In the genomic region with DNA sequence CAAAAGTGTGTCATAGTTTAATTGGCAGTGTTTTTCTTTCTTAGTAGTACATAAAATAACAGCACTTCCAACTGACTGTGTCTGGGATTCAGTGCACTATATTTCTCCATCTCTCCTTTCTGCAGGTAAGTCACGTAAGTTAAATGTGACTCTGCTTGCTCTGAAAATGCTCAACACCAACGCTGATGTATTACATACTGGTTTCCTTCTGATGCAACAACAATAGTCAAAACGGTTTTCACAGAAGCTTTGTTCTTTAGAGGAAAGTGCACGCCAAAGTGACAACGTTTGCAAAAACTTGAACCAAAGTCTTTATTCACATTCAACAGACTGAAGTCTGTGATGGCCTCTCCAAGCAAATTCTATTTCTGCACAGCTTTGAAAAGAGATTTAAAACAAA, we compare ENCODE assay signal across 13 cellular contexts.
DNase-seq lines count a peak whose midpoint lies in the region; ATAC-seq lines count a peak whose summit lies in the region.
"Had no signal": no experiment of that assay in that cellular context is flagged by ENCODE, and none has a peak within 500 bp of the region (broad histone marks: within the 10 kb centered on the region; RNA-seq: fewer than 3 reads in every experiment).

No MANE protein-coding gene starts in this region.

- DNase-seq in activated naive CD4-positive, alpha-beta T cell (lab: John Stamatoyannopoulos, UW), result no peak
- no peak for DNase-seq in T-helper 2 cell treated with Interferon-gamma antibody and Interleukin-4, amounts not matched to agents 5 μg/mL and 100 μg/mL, for 36 hours (ENCODE audit: low spot score)
- no peak for DNase-seq in RPMI8226
- DNase-seq: ACHN, BE2C, C1 segment of cervical spinal cord, Caco-2, GM23248 had no signal

- peaks cover 96% of the 10 kb centered on the region for H3K4me1 Mint-ChIP-seq in activated naive CD4-positive, alpha-beta T cell treated with anti-CD3 and anti-CD28 coated beads, Interleukin-2, amount 50 U/mL, for 24 hours
- peaks cover 71% of the 10 kb centered on the region for H3K4me1 Mint-ChIP-seq in T-helper 2 cell treated with Interferon-gamma antibody and Interleukin-4, amounts not matched to agents 5 μg/mL and 100 μg/mL, for 36 hours (ENCODE audit: low read depth)

- no peak for ATAC-seq in GM18511 (IDR thresholded peaks at IDR 0.05; ENCODE audit: unreplicated experiment)

- H3K36me3 Mint-ChIP-seq in activated naive CD4-positive, alpha-beta T cell treated with anti-CD3 and anti-CD28 coated beads, Interleukin-2, amount 50 U/mL, for 24 hours, result peaks cover 21% of the 10 kb centered on the region
- peaks cover 31% of the 10 kb centered on the region for H3K36me3 Mint-ChIP-seq in T-helper 2 cell treated with Interferon-gamma antibody and Interleukin-4, amounts not matched to agents 5 μg/mL and 100 μg/mL, for 36 hours (ENCODE audit: low read depth)

- no peaks in the 10 kb centered on the region for H3K27me3 Mint-ChIP-seq in activated naive CD4-positive, alpha-beta T cell treated with anti-CD3 and anti-CD28 coated beads, Interleukin-2, amount 50 U/mL, for 24 hours
- no peaks in the 10 kb centered on the region for H3K27me3 Mint-ChIP-seq in T-helper 2 cell treated with Interferon-gamma antibody and Interleukin-4, amounts not matched to agents 5 μg/mL and 100 μg/mL, for 36 hours (ENCODE audit: low read depth)

- no peaks in the 10 kb centered on the region for H3K36me3 ChIP-seq in KOPT-K1 (ENCODE audit: insufficient read depth, low read length)
- H3K36me3 ChIP-seq: BE2C, HAP-1 had no signal

- H3K9me3 ChIP-seq in KOPT-K1 (ENCODE audit: insufficient read depth, low read length, poor library complexity, severe bottlenecking), result peaks cover 5% of the 10 kb centered on the region
- H3K9me3 ChIP-seq: BE2C, Caco-2, HAP-1 had no signal

- H3K4me3 Mint-ChIP-seq in activated naive CD4-positive, alpha-beta T cell treated with anti-CD3 and anti-CD28 coated beads, Interleukin-2, amount 50 U/mL, for 24 hours, result peak overlapping the region; percentile 51
- H3K4me3 Mint-ChIP-seq in T-helper 2 cell treated with Interferon-gamma antibody and Interleukin-4, amounts not matched to agents 5 μg/mL and 100 μg/mL, for 36 hours, result peak overlapping the region; percentile 40
- H3K4me3 Mint-ChIP-seq: CD4-positive, CD25-positive, alpha-beta regulatory T cell had no signal

- peak overlapping the region; percentile 58 for H3K27ac ChIP-seq in KOPT-K1 (ENCODE audit: low read depth, low read length, poor library complexity, severe bottlenecking)
- H3K27ac ChIP-seq: GM23248 had no signal

- peak overlapping the region; percentile 65 for H3K27ac Mint-ChIP-seq in activated naive CD4-positive, alpha-beta T cell treated with anti-CD3 and anti-CD28 coated beads, Interleukin-2, amount 50 U/mL, for 24 hours
- H3K27ac Mint-ChIP-seq in T-helper 2 cell treated with Interferon-gamma antibody and Interleukin-4, amounts not matched to agents 5 μg/mL and 100 μg/mL, for 36 hours, result peak overlapping the region; percentile 39

- no peaks in the 10 kb centered on the region for H3K9me3 Mint-ChIP-seq in activated naive CD4-positive, alpha-beta T cell treated with anti-CD3 and anti-CD28 coated beads, Interleukin-2, amount 50 U/mL, for 24 hours
- H3K9me3 Mint-ChIP-seq in T-helper 2 cell treated with Interferon-gamma antibody and Interleukin-4, amounts not matched to agents 5 μg/mL and 100 μg/mL, for 36 hours, result peaks cover 8% of the 10 kb centered on the region
